9 cellular contexts compared by ENCODE assay signal in genomic region chr11:12330491-12331231, GRCh38. TPM values are rescaled to one million over a fixed set of nuclear protein-coding genes. Genes with fewer than 3 reads are reported as not detected.
DNase-seq lines count a peak whose midpoint lies in the region; ATAC-seq and TF ChIP-seq lines count a peak whose summit lies in the region.
"Had no signal": no experiment of that assay in that cellular context is flagged by ENCODE, and none has a peak within 500 bp of the region (broad histone marks: within the 10 kb centered on the region; RNA-seq: fewer than 3 reads in every experiment).

No MANE protein-coding gene starts in this region.

- no peak overlapping the region for H3K4me3 Mint-ChIP-seq in naive thymus-derived CD4-positive, alpha-beta T cell

- H3K4me1 ChIP-seq in IMR-90 (ENCODE audit: control insufficient read depth, insufficient read depth, low read length): peaks cover 4% of the 10 kb centered on the region
- H3K4me1 ChIP-seq in foreskin keratinocyte: no peaks in the 10 kb centered on the region
- H3K4me1 ChIP-seq in naive thymus-derived CD4-positive, alpha-beta T cell (ENCODE audit: control insufficient read depth in 2 of 2, insufficient read depth in 2 of 2, low read length in 2 of 2): no peaks in the 10 kb centered on the region

- no peak for TF ChIP-seq POLR2A in IMR-90 (IDR thresholded peaks at IDR 0.05; ENCODE audit: low read depth, low read length)

- no peaks in the 10 kb centered on the region for H3K9me1 ChIP-seq in IMR-90 (ENCODE audit: insufficient read depth, low read length)

- CTCF ChIA-PET in IMR-90 (lab: Yijun Ruan, JAX): interaction anchor here (0.6 to 2.1 kb wide), 21 partner anchors 10 to 633 kb away, joined by 3 to 14 read pairs (median 4); partner anchors contain the start of gene PARVA
- CTCF ChIA-PET in naive thymus-derived CD4-positive, alpha-beta T cell (lab: Charles Lee): interaction anchor here (0.5 to 4.1 kb wide), 22 partner anchors 13 to 1415 kb away, joined by 3 to 114 read pairs (median 4); partner anchors contain the start of gene PARVA

- H3K9me3 Mint-ChIP-seq in naive thymus-derived CD4-positive, alpha-beta T cell: peaks cover 0 to 2% (median 0%) of the 10 kb centered on the region in 11 donors

- no peaks in the 10 kb centered on the region for H3K36me3 ChIP-seq in IMR-90 (ENCODE audit: control insufficient read depth, insufficient read depth, low read length)
- H3K36me3 ChIP-seq in naive thymus-derived CD4-positive, alpha-beta T cell (ENCODE audit: control insufficient read depth in 2 of 3, insufficient read depth in 3 of 3, low read length in 3 of 3): no peaks in the 10 kb centered on the region
- H3K36me3 ChIP-seq: SJCRH30 had no signal

- no peak overlapping the region for H3K14ac ChIP-seq in IMR-90 (replicated peaks; ENCODE audit: low read depth, low read length)

- H3K4me3 ChIP-seq in IMR-90 (ENCODE audit: insufficient read depth, low read depth, low read length): no peak overlapping the region
- H3K4me3 ChIP-seq in naive thymus-derived CD4-positive, alpha-beta T cell (ENCODE audit: low read length): no peak overlapping the region
- H3K4me3 ChIP-seq: SJCRH30 had no signal

- H4K91ac ChIP-seq in IMR-90 (ENCODE audit: insufficient read depth, low read depth, low read length): peak overlapping the region; percentile 34

- no peaks in the 10 kb centered on the region for H3K27me3 ChIP-seq in IMR-90 (ENCODE audit: control insufficient read depth, insufficient read depth, low read length)
- H3K27me3 ChIP-seq in foreskin keratinocyte: no peaks in the 10 kb centered on the region
- no peaks in the 10 kb centered on the region for H3K27me3 ChIP-seq in naive thymus-derived CD4-positive, alpha-beta T cell (ENCODE audit: control insufficient read depth in 2 of 2, insufficient read depth in 2 of 2, low read length in 2 of 2)
- H3K27me3 ChIP-seq: SJCRH30 had no signal

- no peak overlapping the region for H3K4me2 ChIP-seq in IMR-90 (ENCODE audit: low read depth, low read length)

- peaks cover 0 to 12% (median 4%) of the 10 kb centered on the region in 7 donors for H3K4me1 Mint-ChIP-seq in naive thymus-derived CD4-positive, alpha-beta T cell

- no peak for TF ChIP-seq RAD21 in IMR-90 (IDR thresholded peaks at IDR 0.05; ENCODE audit: low read length)

- no TSS peak for BruUV-seq in IMR-90 (replicated peaks; lab: Mats Ljungman, UMichigan)

- peak overlapping the region; percentile 84 for H2BK20ac ChIP-seq in IMR-90 (ENCODE audit: low read depth, low read length)

- peak overlapping the region; percentile 43; the same call in 1 of the 2 replicates for H3K18ac ChIP-seq in IMR-90 (ENCODE audit: low read depth, low read length)

- peak; percentile 19 for ATAC-seq in IMR-90 (ENCODE audit: low read depth)
- ATAC-seq in foreskin keratinocyte: peak; percentile 14
- no peak for ATAC-seq in Right ventricle myocardium superior (ENCODE audit: poor library complexity)
- ATAC-seq in GM21737 (IDR thresholded peaks at IDR 0.05; ENCODE audit: unreplicated experiment): no peak
- ATAC-seq in naive thymus-derived CD4-positive, alpha-beta T cell: no peak

- H4K5ac ChIP-seq in IMR-90 (ENCODE audit: low read depth, low read length): peak overlapping the region; percentile 46; the same call in 1 of the 2 replicates

- peak overlapping the region; percentile 41 for H2AK5ac ChIP-seq in IMR-90 (ENCODE audit: low read depth, low read length)

- dilution Hi-C loops in IMR-90 (cut with HindIII; ENCODE audit: low sequenced_read_pairs, unreplicated experiment): no loop called here

- in situ Hi-C loops in IMR-90 (cut with MboI; ENCODE audit: low sequenced_read_pairs): no loop called here

- no peak overlapping the region for H2AK9ac ChIP-seq in IMR-90 (replicated peaks; ENCODE audit: low read depth, low read length, poor library complexity)

- H3K27ac Mint-ChIP-seq in naive thymus-derived CD4-positive, alpha-beta T cell: peak overlapping the region in 1 of 9 donors; percentile 70

- H4K20me1 ChIP-seq in IMR-90 (ENCODE audit: insufficient read depth, low read length): no peaks in the 10 kb centered on the region

- H3K79me1 ChIP-seq in IMR-90 (ENCODE audit: low read depth in 1 of 2, low read length in 2 of 2): no peaks in the 10 kb centered on the region

- WGBS in IMR-90 (ENCODE audit: extremely low coverage in 2 of 2, insufficient read length in 1 of 2), 2 experiments: no CpG with 5 or more reads among the region's 7 CpGs

- H3K9ac ChIP-seq in IMR-90 (ENCODE audit: low read depth, low read length): no peak overlapping the region

- intact Hi-C loops in IMR-90 (cut with micrococcal nuclease): loop anchor here (1.0 to 10.0 kb wide), 12 partner anchors 42 to 853 kb away; partner anchors contain the start of genes PARVA and TEAD1
- intact Hi-C loops in Right ventricle myocardium superior (cut with DNase I): loop anchor here (5.0 kb wide), 1 partner anchor 562 kb away; no protein-coding TSS in a partner anchor
- intact Hi-C loops in naive thymus-derived CD4-positive, alpha-beta T cell (cut with micrococcal nuclease): loop anchor here (1.0 to 10.0 kb wide), 15 partner anchors 36 to 1014 kb away; partner anchors contain the start of genes PARVA (in 1 of the 2) and TEAD1 (in 1 of the 2)

- no peak overlapping the region for H2AFZ ChIP-seq in IMR-90 (replicated peaks; ENCODE audit: low read length, poor library complexity)

- H3K23ac ChIP-seq in IMR-90 (ENCODE audit: low read depth, low read length): no peak overlapping the region

- peak overlapping the region; percentile 27 for H2BK5ac ChIP-seq in IMR-90 (ENCODE audit: low read depth, low read length, poor library complexity, severe bottlenecking)

- no peak overlapping the region for H3K56ac ChIP-seq in IMR-90 (ENCODE audit: extremely low read depth, insufficient read depth, low read length)

- POLR2A ChIA-PET in IMR-90 (lab: Charles Lee; ENCODE audit: unreplicated experiment): interaction anchor here (0.8 kb wide), 1 partner anchor 42 kb away, joined by 3 read pairs; no protein-coding TSS in a partner anchor
- POLR2A ChIA-PET in naive thymus-derived CD4-positive, alpha-beta T cell (lab: Charles Lee): interaction anchor here (1.2 to 1.6 kb wide), 2 partner anchors 46 to 558 kb away, joined by 3 to 4 read pairs; partner anchors contain the start of gene PARVA

- H3K9me3 ChIP-seq in IMR-90 (ENCODE audit: control insufficient read depth, insufficient read depth, low read length): no peaks in the 10 kb centered on the region; the same call in 1 of the 2 replicates
- H3K9me3 ChIP-seq in naive thymus-derived CD4-positive, alpha-beta T cell (ENCODE audit: control insufficient read depth in 2 of 3, low read length in 3 of 3): no peaks in the 10 kb centered on the region
- H3K9me3 ChIP-seq: SJCRH30 had no signal

- peak overlapping the region; percentile 35 to 54; a peak in 2 of 4 replicates for H4K8ac ChIP-seq in IMR-90 (ENCODE audit: low read depth in 2 of 2, low read length in 2 of 2)

- peak overlapping the region; percentile 46 for H3K4ac ChIP-seq in IMR-90 (ENCODE audit: low read depth, low read length)

- no peaks in the 10 kb centered on the region for H3K27me3 Mint-ChIP-seq in naive thymus-derived CD4-positive, alpha-beta T cell

- DNase-seq in IMR-90 (peak; percentile 7), NCI-H748 (lab: John Stamatoyannopoulos, UW; ENCODE audit: unreplicated experiment) (peak; percentile 98), foreskin keratinocyte (peak; percentile 3 to 4), retina (peak; percentile 88), Right ventricle myocardium superior (no peak), SIG-M5 treated with dmso at 0.1 percent for 504 hours (lab: John Stamatoyannopoulos, UW; ENCODE audit: unreplicated experiment) (no peak)
- DNase-seq in naive thymus-derived CD4-positive, alpha-beta T cell: no peak

- H3K27ac ChIP-seq in IMR-90 (ENCODE audit: insufficient read depth, low read length) (peak overlapping the region; percentile 5; the same call in 1 of the 2 replicates), foreskin keratinocyte (no peak overlapping the region)
- no peak overlapping the region for H3K27ac ChIP-seq in naive thymus-derived CD4-positive, alpha-beta T cell (ENCODE audit: low read depth, low read length)
- H3K27ac ChIP-seq: SJCRH30 had no signal

- no peak for TF ChIP-seq CTCF in IMR-90 (conservative IDR thresholded peaks at IDR 0.05; ENCODE audit: low read depth, low read length)
- no peak for TF ChIP-seq CTCF in foreskin keratinocyte (conservative IDR thresholded peaks at IDR 0.05)

- peaks cover 0 to 2% (median 0%) of the 10 kb centered on the region in 5 donors for H3K36me3 Mint-ChIP-seq in naive thymus-derived CD4-positive, alpha-beta T cell

- H2BK15ac ChIP-seq in IMR-90 (ENCODE audit: low read depth, low read length): peak overlapping the region; percentile 41; the same call in 2 of the 3 replicates

- peak overlapping the region; percentile 48 for H2BK120ac ChIP-seq in IMR-90 (ENCODE audit: low read depth, low read length)

TF ChIP-seq in IMR-90, 13 proteins besides CTCF, POLR2A, EP300 and RAD21 (continues in another document):
- no peak for TF ChIP-seq BHLHE40 (IDR thresholded peaks at IDR 0.05; ENCODE audit: low read depth, low read length)
- TF ChIP-seq USF2 (IDR thresholded peaks at IDR 0.05; ENCODE audit: low read depth, low read length): no peak
- no peak for TF ChIP-seq RFX5 (IDR thresholded peaks at IDR 0.05; ENCODE audit: low read depth, low read length)

RNA-seq across cellular contexts. Expression of gene PARVA, which starts 46.7 kb away (rescaled TPM):
- total RNA-seq in IMR-90 (2012; rRNA removed) (65.2 and 65.8 TPM in 2 replicates), foreskin keratinocyte (22.2 TPM in 2 replicates), Right ventricle myocardium superior (61.2 TPM)
- polyA plus RNA-seq in IMR-90 (2012; rRNA removed) (68.9 and 80.2 TPM in 2 replicates), foreskin keratinocyte (17.1 and 20.3 TPM in 2 replicates)
- polyA plus RNA-seq in IMR-90 (2012; cell fraction: cytosol; rRNA removed): 30.2 and 37.0 TPM in 2 replicates
- 13.5 and 44.5 TPM in 2 replicates for polyA plus RNA-seq in IMR-90 (2012; cell fraction: nucleus; rRNA removed; ENCODE audit: low replicate concordance)
- under 1 TPM; 0.07 to 0.97 (median 0.73) TPM for total RNA-seq in naive thymus-derived CD4-positive, alpha-beta T cell
- polyA plus RNA-seq in naive thymus-derived CD4-positive, alpha-beta T cell: under 1 TPM; 0.38 to 0.69 TPM

Comparison
In these comparisons a context has a peak if more than half of its experiments do, and no peak if none do; other contexts are left out.
1. ATAC-seq: peak in IMR-90 (single experiment) and foreskin keratinocyte (single experiment); none in Right ventricle myocardium superior (single experiment), GM21737 (single experiment) and naive thymus-derived CD4-positive, alpha-beta T cell (single experiment).
2. DNase-seq: peak in IMR-90 (single experiment), NCI-H748 (single experiment), foreskin keratinocyte (2 of 2) and retina (single experiment); none in Right ventricle myocardium superior (single experiment), SIG-M5 treated with dmso at 0.1 percent for 504 hours (single experiment) and naive thymus-derived CD4-positive, alpha-beta T cell (0 of 9).
3. RNA of gene PARVA, which starts 46.7 kb away (total RNA-seq): 65.2 to 65.8 TPM in IMR-90, 61.2 TPM in Right ventricle myocardium superior (single experiment) and 22.2 TPM in foreskin keratinocyte; 0.07 to 0.97 TPM in naive thymus-derived CD4-positive, alpha-beta T cell; every median in the first group is over 10 times any median in the second.